20 cellular contexts compared by ENCODE assay signal in genomic region chr16:70674221-70675014, GRCh38. TPM values are rescaled to one million over a fixed set of nuclear protein-coding genes. Genes with fewer than 3 reads are reported as not detected.
"Had no signal": no experiment of that assay in that cellular context is flagged by ENCODE, and none has a peak within 500 bp of the region (broad histone marks: within the 10 kb centered on the region; RNA-seq: fewer than 3 reads in every experiment).

No MANE protein-coding gene starts in this region.

- H3K27ac Mint-ChIP-seq: activated CD4-positive, alpha-beta memory T cell treated with anti-CD3 and anti-CD28 coated beads, Interleukin-2, amount 10 ng/mL, durations not matched to agents 7 days and 5 days; activated CD8-positive, alpha-beta memory T cell treated with anti-CD3 and anti-CD28 coated beads, Interleukin-2, amount 10 ng/mL, durations not matched to agents 7 days and 5 days; activated naive CD8-positive, alpha-beta T cell treated with anti-CD3 and anti-CD28 coated beads, Interleukin-2, amount 10 ng/mL, durations not matched to agents 7 days and 5 days; stimulated activated effector memory CD8-positive, alpha-beta T cell treated with anti-CD3 and anti-CD28 coated beads, Interleukin-12 subunit alpha, Interleukin-12 subunit beta, amount 100 ng/mL, for 72 hours; T-cell; type B pancreatic cell had no signal

- H3K4me1 ChIP-seq: colonic mucosa, right lobe of liver had no signal

- H3K4me3 Mint-ChIP-seq: activated CD4-positive, alpha-beta memory T cell treated with anti-CD3 and anti-CD28 coated beads, Interleukin-2, amount 10 ng/mL, durations not matched to agents 7 days and 5 days; activated CD8-positive, alpha-beta memory T cell treated with anti-CD3 and anti-CD28 coated beads, Interleukin-2, amount 10 ng/mL, durations not matched to agents 7 days and 5 days; activated naive CD8-positive, alpha-beta T cell treated with anti-CD3 and anti-CD28 coated beads, Interleukin-2, amount 10 ng/mL, durations not matched to agents 7 days and 5 days; brain; natural killer cell; stimulated activated effector memory CD8-positive, alpha-beta T cell treated with anti-CD3 and anti-CD28 coated beads, Interleukin-12 subunit alpha, Interleukin-12 subunit beta, amount 100 ng/mL, for 72 hours; T-cell; type B pancreatic cell had no signal

- H3K27me3 ChIP-seq: colonic mucosa, right lobe of liver, stomach had no signal

- H3K4me1 Mint-ChIP-seq: brain had no signal

- H3K27me3 Mint-ChIP-seq: activated CD8-positive, alpha-beta memory T cell treated with anti-CD3 and anti-CD28 coated beads, Interleukin-2, amount 10 ng/mL, durations not matched to agents 7 days and 5 days; activated naive CD8-positive, alpha-beta T cell treated with anti-CD3 and anti-CD28 coated beads, Interleukin-2, amount 10 ng/mL, durations not matched to agents 7 days and 5 days; brain; T-cell; type B pancreatic cell had no signal

- H3K9me3 ChIP-seq: colonic mucosa, right lobe of liver, stomach had no signal

- ATAC-seq: activated CD8-positive, alpha-beta memory T cell treated with anti-CD3 and anti-CD28 coated beads, Interleukin-2, amount 10 ng/mL, durations not matched to agents 7 days and 5 days; natural killer cell; right lobe of liver; stimulated activated effector memory CD8-positive, alpha-beta T cell treated with anti-CD3 and anti-CD28 coated beads, Interleukin-12 subunit alpha, Interleukin-12 subunit beta, amount 100 ng/mL, for 72 hours; T-cell had no signal

- H3K4me3 ChIP-seq: colonic mucosa, right lobe of liver, smooth muscle cell, stomach had no signal

- DNase-seq: activated CD4-positive, alpha-beta memory T cell treated with anti-CD3 and anti-CD28 coated beads, Interleukin-2, amount 10 ng/mL, durations not matched to agents 7 days and 5 days; activated CD4-positive, alpha-beta T cell treated with anti-CD3 and anti-CD28 coated beads for 48 hours; activated CD4-positive, CD25-positive, alpha-beta regulatory T cell; activated CD8-positive, alpha-beta memory T cell treated with anti-CD3 and anti-CD28 coated beads, Interleukin-2, amount 10 ng/mL, durations not matched to agents 7 days and 5 days; activated naive CD4-positive, alpha-beta T cell; activated naive CD8-positive, alpha-beta T cell treated with anti-CD3 and anti-CD28 coated beads, Interleukin-2, amount 10 ng/mL, durations not matched to agents 7 days and 5 days; central memory CD4-positive, alpha-beta T cell; colonic mucosa; erythroblast; mesendoderm; natural killer cell; stimulated activated CD4-positive, alpha-beta T cell treated with anti-CD3 and anti-CD28 coated beads, Interleukin-4, amount 100 ng/mL, for 24 hours; stomach; T-cell; T-helper 9 cell had no signal

- H3K36me3 ChIP-seq: colonic mucosa had no signal

- H3K27ac ChIP-seq: colonic mucosa, right lobe of liver had no signal

- H3K9me3 Mint-ChIP-seq: activated CD4-positive, alpha-beta memory T cell treated with anti-CD3 and anti-CD28 coated beads, Interleukin-2, amount 10 ng/mL, durations not matched to agents 7 days and 5 days; activated naive CD8-positive, alpha-beta T cell treated with anti-CD3 and anti-CD28 coated beads, Interleukin-2, amount 10 ng/mL, durations not matched to agents 7 days and 5 days; natural killer cell; stimulated activated effector memory CD8-positive, alpha-beta T cell treated with anti-CD3 and anti-CD28 coated beads, Interleukin-12 subunit alpha, Interleukin-12 subunit beta, amount 100 ng/mL, for 72 hours; T-cell; type B pancreatic cell had no signal

- H3K36me3 Mint-ChIP-seq: activated CD8-positive, alpha-beta memory T cell treated with anti-CD3 and anti-CD28 coated beads, Interleukin-2, amount 10 ng/mL, durations not matched to agents 7 days and 5 days; activated naive CD8-positive, alpha-beta T cell treated with anti-CD3 and anti-CD28 coated beads, Interleukin-2, amount 10 ng/mL, durations not matched to agents 7 days and 5 days; natural killer cell; stimulated activated effector memory CD8-positive, alpha-beta T cell treated with anti-CD3 and anti-CD28 coated beads, Interleukin-12 subunit alpha, Interleukin-12 subunit beta, amount 100 ng/mL, for 72 hours had no signal

- H3K4me2 ChIP-seq: smooth muscle cell had no signal

RNA-seq across cellular contexts. Expression of gene IL34, which starts 28.1 kb away (rescaled TPM):
- total RNA-seq: activated CD4-positive, alpha-beta memory T cell treated with anti-CD3 and anti-CD28 coated beads, Interleukin-2, amount 10 ng/mL, durations not matched to agents 7 days and 5 days; activated CD8-positive, alpha-beta memory T cell treated with anti-CD3 and anti-CD28 coated beads, Interleukin-2, amount 10 ng/mL, durations not matched to agents 7 days and 5 days; smooth muscle cell had no signal
